16 cellular contexts compared by ENCODE assay signal in genomic region chr19:51706296-51706695, GRCh38. TPM values are rescaled to one million over a fixed set of nuclear protein-coding genes. Genes with fewer than 3 reads are reported as not detected.
DNase-seq lines count a peak whose midpoint lies in the region; ATAC-seq and TF ChIP-seq lines count a peak whose summit lies in the region.
"Had no signal": no experiment of that assay in that cellular context is flagged by ENCODE, and none has a peak within 500 bp of the region (broad histone marks: within the 10 kb centered on the region; RNA-seq: fewer than 3 reads in every experiment).

No MANE protein-coding gene starts in this region.

- no peak for TF ChIP-seq CTCF in H9 (conservative IDR thresholded peaks at IDR 0.05)
- no peak for TF ChIP-seq CTCF in natural killer cell (IDR thresholded peaks at IDR 0.05)

- H3K23ac ChIP-seq in H9 (ENCODE audit: insufficient read length, low read depth, low read length) = no peak overlapping the region

- H2BK15ac ChIP-seq in H9 (ENCODE audit: low read depth, low read length) = no peak overlapping the region

- no peak overlapping the region for H2BK12ac ChIP-seq in H9 (ENCODE audit: insufficient read length, low read depth, low read length)

- H4K91ac ChIP-seq in H9 (ENCODE audit: insufficient read length, low read depth, low read length) = no peak overlapping the region

- H3K36me3 Mint-ChIP-seq in CD4-positive, alpha-beta memory T cell = peaks cover 24% of the 10 kb centered on the region in 2 donors
- H3K36me3 Mint-ChIP-seq in H9 (ENCODE audit: insufficient read depth in 1 of 3, low read depth in 3 of 3) = peaks cover 12 to 35% (median 16%) of the 10 kb centered on the region in 3 experiments
- peaks cover 21% of the 10 kb centered on the region for H3K36me3 Mint-ChIP-seq in activated naive CD8-positive, alpha-beta T cell treated with anti-CD3 and anti-CD28 coated beads, Interleukin-2, amount 50 U/mL, for 24 hours (ENCODE audit: low read depth)
- no peaks in the 10 kb centered on the region for H3K36me3 Mint-ChIP-seq in natural killer cell

- H3K9ac ChIP-seq in H9 (ENCODE audit: extremely low read depth, insufficient read length, low read length) = no peak overlapping the region

- H2BK20ac ChIP-seq in H9 (ENCODE audit: low read depth, low read length, poor library complexity, severe bottlenecking) = no peak overlapping the region

- H3K27ac ChIP-seq in CD4-positive, alpha-beta memory T cell (ENCODE audit: low read depth, low read length) = no peak overlapping the region
- no peak overlapping the region for H3K27ac ChIP-seq in H9 (ENCODE audit: insufficient read length, low read depth, low read length)
- H3K27ac ChIP-seq: breast epithelium, psoas muscle had no signal

- no peaks in the 10 kb centered on the region for H3K79me2 ChIP-seq in H9 (ENCODE audit: insufficient read depth, low read length)

- no peak overlapping the region for H2AFZ ChIP-seq in H9 (ENCODE audit: low read length)

- no peak overlapping the region for H2AK5ac ChIP-seq in H9 (ENCODE audit: insufficient read length, low read length)

- H3K9me3 ChIP-seq in CD4-positive, alpha-beta memory T cell (ENCODE audit: control insufficient read depth in 1 of 2, low read length in 2 of 2) = no peaks in the 10 kb centered on the region
- H3K9me3 ChIP-seq in H9 (ENCODE audit: control insufficient read depth, low read depth, low read length) = no peaks in the 10 kb centered on the region
- H3K9me3 ChIP-seq: breast epithelium, psoas muscle had no signal

- H4K5ac ChIP-seq in H9 (ENCODE audit: insufficient read length, low read depth, low read length) = no peak overlapping the region

- H3K27ac Mint-ChIP-seq in CD4-positive, alpha-beta memory T cell = peak overlapping the region in 5 of 7 donors; percentile 56 to 92 (median 75)
- no peak overlapping the region; a peak in 1 of 7 replicates for H3K27ac Mint-ChIP-seq in H9
- peak overlapping the region; percentile 63 for H3K27ac Mint-ChIP-seq in activated naive CD8-positive, alpha-beta T cell treated with anti-CD3 and anti-CD28 coated beads, Interleukin-2, amount 50 U/mL, for 24 hours
- H3K27ac Mint-ChIP-seq in natural killer cell = peak overlapping the region; percentile 85 to 88

- H2BK120ac ChIP-seq in H9 (ENCODE audit: low read depth, low read length, poor library complexity, severe bottlenecking) = no peak overlapping the region

- no peak overlapping the region for H3K18ac ChIP-seq in H9 (ENCODE audit: insufficient read length, low read depth, low read length)

- peaks cover 28% of the 10 kb centered on the region for H3K4me1 ChIP-seq in CD4-positive, alpha-beta memory T cell (ENCODE audit: insufficient read depth, low read length)
- H3K4me1 ChIP-seq in H9 (ENCODE audit: insufficient read depth, low read length) = no peaks in the 10 kb centered on the region; the same call in 1 of the 2 replicates
- H3K4me1 ChIP-seq: breast epithelium had no signal

- no peak overlapping the region for H3K56ac ChIP-seq in H9 (ENCODE audit: insufficient read length, low read depth, low read length)

- POLR2A ChIA-PET in CD4-positive, alpha-beta memory T cell (lab: Charles Lee; ENCODE audit: partially characterized antibody) = no interaction called here

- DNase-seq in CD4-positive, alpha-beta memory T cell = no peak
- DNase-seq in H9 = no peak
- DNase-seq in activated naive CD8-positive, alpha-beta T cell treated with anti-CD3 and anti-CD28 coated beads, Interleukin-2, amount 50 U/mL, for 24 hours = no peak
- DNase-seq in natural killer cell = no peak
- DNase-seq in hippocampal formation (lab: John Stamatoyannopoulos, UW) = no peak
- DNase-seq in NCI-H2029 (lab: John Stamatoyannopoulos, UW) = no peak
- DNase-seq: activated effector memory CD4-positive, alpha-beta T cell treated with anti-CD3 and anti-CD28 coated beads, Interleukin-2, amount 50 U/mL, for 16 hours; KG1; NCI-H1105 treated with DMSO at 0.1 percent for 48 hours; psoas muscle; substantia nigra had no signal

- H4K20me1 ChIP-seq in H9 (ENCODE audit: control insufficient read depth, insufficient read depth, insufficient read length) = no peaks in the 10 kb centered on the region

- CTCF ChIA-PET in CD4-positive, alpha-beta memory T cell (lab: Charles Lee; ENCODE audit: partially characterized antibody) = interaction anchor here (1.5 kb wide), 1 partner anchor 72 kb away, joined by 3 read pairs; no protein-coding TSS in a partner anchor

- no peak overlapping the region for H3K4me3 ChIP-seq in CD4-positive, alpha-beta memory T cell (ENCODE audit: low read length in 2 of 2)
- H3K4me3 ChIP-seq: breast epithelium, psoas muscle had no signal

- H3K9me3 Mint-ChIP-seq in CD4-positive, alpha-beta memory T cell = no peaks in the 10 kb centered on the region
- H3K9me3 Mint-ChIP-seq in H9 = peaks cover 0 to 11% of the 10 kb centered on the region in 2 experiments; a peak in 2 of 5 replicates
- no peaks in the 10 kb centered on the region for H3K9me3 Mint-ChIP-seq in activated naive CD8-positive, alpha-beta T cell treated with anti-CD3 and anti-CD28 coated beads, Interleukin-2, amount 50 U/mL, for 24 hours
- no peaks in the 10 kb centered on the region for H3K9me3 Mint-ChIP-seq in natural killer cell

- H3K4ac ChIP-seq in H9 (ENCODE audit: low read depth, low read length) = no peak overlapping the region

- no peaks in the 10 kb centered on the region for H3K79me1 ChIP-seq in H9 (ENCODE audit: insufficient read depth, low read depth, low read length, poor library complexity, severe bottlenecking)

- no peaks in the 10 kb centered on the region for H3K27me3 ChIP-seq in CD4-positive, alpha-beta memory T cell (ENCODE audit: insufficient read depth, low read length)
- H3K27me3 ChIP-seq in H9 (ENCODE audit: insufficient read depth, low read length) = no peaks in the 10 kb centered on the region; the same call in 1 of the 2 replicates
- H3K27me3 ChIP-seq: breast epithelium had no signal

- H3K4me3 Mint-ChIP-seq in CD4-positive, alpha-beta memory T cell = peak overlapping the region; percentile 41 to 93 (median 68)
- H3K4me3 Mint-ChIP-seq in H9 (peak overlapping the region; percentile 10 to 60; a peak in 3 of 5 replicates), natural killer cell (peak overlapping the region; percentile 60)
- peak overlapping the region; percentile 39 for H3K4me3 Mint-ChIP-seq in activated naive CD8-positive, alpha-beta T cell treated with anti-CD3 and anti-CD28 coated beads, Interleukin-2, amount 50 U/mL, for 24 hours

- no CpG with 5 or more reads among the region's 4 CpGs for WGBS in H9 (ENCODE audit: extremely low coverage, insufficient read length, low lambda C conversion rate)

- H3K27me3 Mint-ChIP-seq in CD4-positive, alpha-beta memory T cell = peaks cover 2 to 3% of the 10 kb centered on the region in 2 donors
- H3K27me3 Mint-ChIP-seq in H9 (ENCODE audit: low read depth) (peaks cover 28% of the 10 kb centered on the region), natural killer cell (ENCODE audit: low read depth in 2 of 2) (peaks cover 12 to 16% of the 10 kb centered on the region in 2 donors)
- peaks cover 9% of the 10 kb centered on the region for H3K27me3 Mint-ChIP-seq in activated naive CD8-positive, alpha-beta T cell treated with anti-CD3 and anti-CD28 coated beads, Interleukin-2, amount 50 U/mL, for 24 hours

- H3K36me3 ChIP-seq in CD4-positive, alpha-beta memory T cell (ENCODE audit: insufficient read depth, low read length) = peaks cover 7% of the 10 kb centered on the region
- H3K36me3 ChIP-seq: breast epithelium had no signal

- H3T11ph ChIP-seq in H9 (ENCODE audit: low read length) = no peak overlapping the region

- peaks cover 19% of the 10 kb centered on the region for H3K23me2 ChIP-seq in H9 (ENCODE audit: insufficient read length, low read depth, low read length, poor library complexity, severe bottlenecking)

- no peak for ATAC-seq in activated naive CD8-positive, alpha-beta T cell treated with anti-CD3 and anti-CD28 coated beads, Interleukin-2, amount 50 U/mL, for 24 hours
- ATAC-seq in natural killer cell = no peak
- ATAC-seq in HG03460 (IDR thresholded peaks at IDR 0.05; ENCODE audit: unreplicated experiment) = no peak
- ATAC-seq: psoas muscle had no signal

- H2BK5ac ChIP-seq in H9 (ENCODE audit: insufficient read length, low read length) = no peak overlapping the region

- H3K4me2 ChIP-seq in H9 (ENCODE audit: insufficient read depth, insufficient read length, low read length) = no peak overlapping the region

- peaks cover 21 to 59% (median 35%) of the 10 kb centered on the region in 4 donors for H3K4me1 Mint-ChIP-seq in CD4-positive, alpha-beta memory T cell
- H3K4me1 Mint-ChIP-seq in H9 = peaks cover 24 to 27% of the 10 kb centered on the region in 2 experiments
- peaks cover 31% of the 10 kb centered on the region for H3K4me1 Mint-ChIP-seq in activated naive CD8-positive, alpha-beta T cell treated with anti-CD3 and anti-CD28 coated beads, Interleukin-2, amount 50 U/mL, for 24 hours
- peaks cover 31 to 41% of the 10 kb centered on the region in 2 donors for H3K4me1 Mint-ChIP-seq in natural killer cell

- no peak overlapping the region for H3K14ac ChIP-seq in H9 (ENCODE audit: insufficient read depth, low read length)

- intact Hi-C loops in CD4-positive, alpha-beta memory T cell (cut with micrococcal nuclease) = no loop called here
- intact Hi-C loops in natural killer cell (cut with micrococcal nuclease) = no loop called here

- no peak overlapping the region for H4K8ac ChIP-seq in H9 (replicated peaks; ENCODE audit: insufficient read length, low read depth, low read length)

RNA-seq across cellular contexts. Expression of gene SPACA6, which starts 13.2 kb away (rescaled TPM):
- 10 to 100 TPM; 10.2 to 11.0 TPM for total RNA-seq in CD4-positive, alpha-beta memory T cell
- 1 to 10 TPM; 2.5 to 2.9 TPM for polyA plus RNA-seq in CD4-positive, alpha-beta memory T cell
- total RNA-seq in H9 (2021) = 16.0 and 18.9 TPM in 2 replicates
- 1 to 10 TPM; 2.2 to 9.4 (median 3.7) TPM for total RNA-seq in natural killer cell

RNA-seq across cellular contexts. Expression of gene HAS1, which starts 17.5 kb away (rescaled TPM):
- total RNA-seq in CD4-positive, alpha-beta memory T cell = not detected
- polyA plus RNA-seq in CD4-positive, alpha-beta memory T cell = not detected
- total RNA-seq in H9 (2021) (0.53 and 0.70 TPM in 2 replicates), natural killer cell (not detected)
- total RNA-seq: T-helper 1 cell treated with Interleukin-12 subunit alpha and Interleukin-12 subunit beta and Interleukin-4 antibody, amounts not matched to agents 30 ng/mL and 1 ng/mL, for 36 hours had no signal
- polyA plus RNA-seq: BJ had no signal

RNA-seq across cellular contexts. Expression of gene FPR1, which starts 45.4 kb away (rescaled TPM):
- not detected for total RNA-seq in CD4-positive, alpha-beta memory T cell
- polyA plus RNA-seq in CD4-positive, alpha-beta memory T cell = under 1 TPM in 1 of 2 donors, not detected in 1; 0.30 TPM
- total RNA-seq in H9 (2021) = not detected in 2 replicates
- total RNA-seq in natural killer cell = 10 to 100 TPM in 1 of 3 donors, 1 to 10 TPM in 2; 3.4 to 20.2 (median 6.4) TPM
- total RNA-seq: T-helper 1 cell treated with Interleukin-12 subunit alpha and Interleukin-12 subunit beta and Interleukin-4 antibody, amounts not matched to agents 30 ng/mL and 1 ng/mL, for 36 hours had no signal
- polyA plus RNA-seq: BJ had no signal

RNA-seq across cellular contexts. Expression of gene FPR2, which starts 54.7 kb away (rescaled TPM):
- total RNA-seq in CD4-positive, alpha-beta memory T cell = not detected
- not detected for polyA plus RNA-seq in CD4-positive, alpha-beta memory T cell
- total RNA-seq in H9 (2021) (not detected in 2 replicates), natural killer cell (1 to 10 TPM in 1 of 3 donors, under 1 TPM in 2; 0.28 to 2.1 (median 0.59) TPM)
- total RNA-seq: mucosa of gallbladder; T-helper 1 cell treated with Interleukin-12 subunit alpha and Interleukin-12 subunit beta and Interleukin-4 antibody, amounts not matched to agents 30 ng/mL and 1 ng/mL, for 36 hours had no signal
- polyA plus RNA-seq: BJ had no signal

RNA-seq across cellular contexts. Expression of gene SIGLEC14, which starts 59.7 kb away (rescaled TPM):
- 1 to 10 TPM in 1 of 2 experiments, under 1 TPM in 1; 0.69 to 1.4 TPM for total RNA-seq in CD4-positive, alpha-beta memory T cell
- under 1 TPM in 1 of 2 donors, not detected in 1; 0.11 TPM for polyA plus RNA-seq in CD4-positive, alpha-beta memory T cell
- total RNA-seq in H9 (2021) (not detected in 2 replicates), natural killer cell (1 to 10 TPM; 2.7 to 4.9 (median 2.9) TPM)
- total RNA-seq: T-helper 1 cell treated with Interleukin-12 subunit alpha and Interleukin-12 subunit beta and Interleukin-4 antibody, amounts not matched to agents 30 ng/mL and 1 ng/mL, for 36 hours had no signal
- polyA plus RNA-seq: BJ had no signal

Comparison
In these comparisons a context has a peak if more than half of its experiments do, and no peak if none do; other contexts are left out.
1. H3K27ac Mint-ChIP-seq: peak in CD4-positive, alpha-beta memory T cell (5 of 7), activated naive CD8-positive, alpha-beta T cell treated with anti-CD3 and anti-CD28 coated beads, Interleukin-2, amount 50 U/mL, for 24 hours (single experiment) and natural killer cell (2 of 2); none in H9 (0 of 3).
2. Peak in every context shown above with its lines, with median percentiles within 50 percentile points of each other: H3K4me3 Mint-ChIP-seq.